ENCODE assay signal across 1 cellular context in genomic region chr1:151443846-151444790, GRCh38.
TF ChIP-seq lines count a peak whose summit lies in the region.

No MANE protein-coding gene starts in this region.

TF ChIP-seq in A549, 52 proteins besides CTCF, POLR2A, EP300 and RAD21:
- TF ChIP-seq HMGXB4 (CRISPR knock-in tag; IDR thresholded peaks at IDR 0.05; ENCODE audit: borderline replicate concordance) = no peak
- TF ChIP-seq BHLHE40 (IDR thresholded peaks at IDR 0.05; ENCODE audit: low read depth, low read length) = no peak
- 0 out of 2 replicates have a peak, but pooled peaks have one; percentile 37 for TF ChIP-seq FOSL2 (IDR thresholded peaks at IDR 0.05)
- TF ChIP-seq FOSL2 (CRISPR knock-in tag; IDR thresholded peaks at IDR 0.05) = peak; percentile 86
- TF ChIP-seq RNF2 (IDR thresholded peaks at IDR 0.05; ENCODE audit: borderline replicate concordance, low read depth) = no peak
- no peak for TF ChIP-seq KDM5A (IDR thresholded peaks at IDR 0.05)
- TF ChIP-seq SREBF2 (IDR thresholded peaks at IDR 0.05) = no peak
- no peak for TF ChIP-seq FOXS1 (CRISPR knock-in tag; IDR thresholded peaks at IDR 0.05)
- peak; percentile 79 for TF ChIP-seq SMC3 (IDR thresholded peaks at IDR 0.05)
- no peak for TF ChIP-seq HOXA7 (CRISPR knock-in tag; IDR thresholded peaks at IDR 0.05)
